Comparison of ENCODE assay signal across 8 cellular contexts in the genomic region with DNA sequence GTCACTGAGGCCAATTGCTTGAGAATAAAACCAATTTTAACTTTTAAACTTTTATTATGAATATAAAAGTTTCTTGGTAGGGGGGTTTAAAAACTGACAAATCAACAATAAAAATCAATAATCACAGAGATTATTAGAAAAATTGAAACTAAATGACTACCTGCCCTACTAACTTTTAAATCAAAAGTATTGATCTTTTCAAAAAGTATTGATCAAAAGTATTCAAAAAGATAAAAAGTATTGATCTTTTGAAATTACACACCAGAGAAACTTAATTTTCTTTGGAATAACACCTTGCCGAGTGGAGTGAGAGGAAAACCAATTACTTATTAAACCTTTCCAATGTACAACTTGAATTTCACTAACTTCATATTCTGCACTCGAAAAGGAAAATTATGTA. TPM values are rescaled to one million over a fixed set of nuclear protein-coding genes. Genes with fewer than 3 reads are reported as not detected.
DNase-seq lines count a peak whose midpoint lies in the region; ATAC-seq and TF ChIP-seq lines count a peak whose summit lies in the region.

No MANE protein-coding gene starts in this region.

- DNase-seq in GM12865 (ENCODE audit: low read depth) (no peak), T-cell (no peak), fibroblast of lung (ENCODE audit: low read depth in 2 of 2) (no peak), gastrocnemius medialis (no peak), NCI-H1092 treated with DMSO at 0.1 percent for 48 hours (lab: John Stamatoyannopoulos, UW) (no peak)

- H3K4me1 ChIP-seq in fibroblast of lung (ENCODE audit: control insufficient read depth, extremely low read depth, insufficient read depth, low read length) (peaks cover 11% of the 10 kb centered on the region), gastrocnemius medialis (peaks cover 26 to 30% of the 10 kb centered on the region in 2 donors)

- no peaks in the 10 kb centered on the region for H3K27me3 Mint-ChIP-seq in T-cell

- H4K20me1 ChIP-seq in fibroblast of lung (ENCODE audit: control insufficient read depth, extremely low read depth, insufficient read depth, low read length): no peaks in the 10 kb centered on the region

- H3K27me3 ChIP-seq in fibroblast of lung (ENCODE audit: control insufficient read depth, insufficient read depth, low read length) (no peaks in the 10 kb centered on the region), gastrocnemius medialis (no peaks in the 10 kb centered on the region)

- no peak for TF ChIP-seq POLR2A in gastrocnemius medialis (IDR thresholded peaks at IDR 0.05)

- peak overlapping the region; percentile 90 for H3K4me2 ChIP-seq in fibroblast of lung (ENCODE audit: extremely low read depth, insufficient read depth, low read length)

- CTCF ChIA-PET in T-cell (lab: Charles Lee): no interaction called here

- H2AFZ ChIP-seq in fibroblast of lung (ENCODE audit: low read length): no peak overlapping the region

- no peak overlapping the region for H3K27ac Mint-ChIP-seq in T-cell

- no peaks in the 10 kb centered on the region for H3K9me3 ChIP-seq in fibroblast of lung (ENCODE audit: control insufficient read depth, insufficient read depth, low read depth, low read length)
- no peaks in the 10 kb centered on the region for H3K9me3 ChIP-seq in gastrocnemius medialis

- H3K9ac ChIP-seq in fibroblast of lung (ENCODE audit: insufficient read depth, low read length): peak overlapping the region; percentile 20

- H3K36me3 Mint-ChIP-seq in T-cell: peaks cover 22% of the 10 kb centered on the region

- in situ Hi-C loops in gastrocnemius medialis (cut with MboI; ENCODE audit: low sequenced_read_pairs in 4 of 4): loop anchor here in 1 of 4 donors (10.0 kb wide), 1 partner anchor 78 kb away; no protein-coding TSS in a partner anchor

- TF ChIP-seq CTCF in GM12865 (IDR thresholded peaks at IDR 0.05; ENCODE audit: insufficient read depth, low read depth, low read length, missing control alignments) (no peak), fibroblast of lung (conservative IDR thresholded peaks at IDR 0.05 in 1 of 2, IDR thresholded peaks at IDR 0.05 in 1 of 2; ENCODE audit: low read depth in 1 of 2, low read length in 2 of 2) (no peak), gastrocnemius medialis (IDR thresholded peaks at IDR 0.05 in 4 of 5, conservative IDR thresholded peaks at IDR 0.05 in 1 of 5) (no peak)

- H3K36me3 ChIP-seq in fibroblast of lung (ENCODE audit: control insufficient read depth, insufficient read depth, low read length): peaks cover 3% of the 10 kb centered on the region
- peaks cover 0 to 14% of the 10 kb centered on the region in 2 donors for H3K36me3 ChIP-seq in gastrocnemius medialis

- peaks cover 31 to 44% (median 41%) of the 10 kb centered on the region in 3 donors for H3K4me1 Mint-ChIP-seq in T-cell

- intact Hi-C loops in gastrocnemius medialis (cut with DNase I; ENCODE audit: low total_unique reads): loop anchor here (5.0 to 10.0 kb wide), 3 partner anchors 251 to 458 kb away; partner anchors contain the start of genes DTL, INTS7 and RCOR3

- peaks cover 42% of the 10 kb centered on the region for H3K79me2 ChIP-seq in fibroblast of lung (ENCODE audit: control insufficient read depth, insufficient read depth, low read length)

- ATAC-seq in T-cell (replicated peaks in 1 of 4) (no peak), gastrocnemius medialis (no peak), GM21717 (IDR thresholded peaks at IDR 0.05; ENCODE audit: unreplicated experiment) (no peak), GM19452 (IDR thresholded peaks at IDR 0.05; ENCODE audit: unreplicated experiment) (no peak), HG03521 (IDR thresholded peaks at IDR 0.05; ENCODE audit: unreplicated experiment) (no peak)

- H3K9me3 Mint-ChIP-seq in T-cell: no peaks in the 10 kb centered on the region

- POLR2A ChIA-PET in T-cell (lab: Charles Lee): no interaction called here

- H3K4me3 ChIP-seq in GM12865 (ENCODE audit: low read depth, low read length): peak overlapping the region; percentile 97
- peak overlapping the region; percentile 87 to 99 (median 96) for H3K4me3 ChIP-seq in fibroblast of lung (replicated peaks in 1 of 4; ENCODE audit: control extremely low read depth in 1 of 4, insufficient read depth in 1 of 4, low read depth in 3 of 4, low read length in 4 of 4)
- H3K4me3 ChIP-seq in gastrocnemius medialis: peak overlapping the region in 3 of 4 donors; percentile 76 to 88 (median 88)

- no peak overlapping the region for H3K27ac ChIP-seq in fibroblast of lung (ENCODE audit: insufficient read depth, low read length)
- H3K27ac ChIP-seq in gastrocnemius medialis: no peak overlapping the region

- H3K4me3 Mint-ChIP-seq in T-cell: peak overlapping the region; percentile 89 to 94 (median 90)

RNA-seq across cellular contexts. Expression of gene SLC30A1, which starts 2.2 kb away (rescaled TPM):
- total RNA-seq in T-cell (10 to 100 TPM in 2 of 5 donors, 1 to 10 TPM in 3; 4.7 to 11.8 (median 9.4) TPM), fibroblast of lung (38.8 and 45.2 TPM in 2 replicates), gastrocnemius medialis (1 to 10 TPM; 1.3 to 3.0 (median 2.1) TPM)
- 13.6 and 16.2 TPM in 2 replicates for polyA plus RNA-seq in fibroblast of lung
- polyA plus RNA-seq in fibroblast of lung (2012): 17.4 and 19.3 TPM in 2 replicates
- polyA minus RNA-seq in fibroblast of lung (ENCODE audit: low replicate concordance): 4.0 and 5.1 TPM in 2 replicates
